In the genomic region with DNA sequence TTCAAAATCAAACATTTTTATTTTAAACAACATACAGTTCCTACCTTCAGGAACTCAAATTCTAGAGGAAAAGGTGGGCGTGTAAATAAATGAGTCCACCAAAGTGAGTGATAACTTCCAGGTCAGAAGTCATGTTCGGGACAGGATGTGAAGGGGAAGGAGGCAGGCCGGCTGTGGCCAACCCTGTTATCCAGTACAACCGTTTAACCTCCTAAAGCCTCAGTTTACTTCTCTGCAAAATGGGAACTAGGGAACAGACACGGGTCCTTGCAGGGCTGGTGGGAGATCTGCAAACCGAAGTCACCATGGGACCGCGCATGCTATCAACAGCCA, we compare ENCODE assay signal across 8 cellular contexts. TPM values are rescaled to one million over a fixed set of nuclear protein-coding genes. Genes with fewer than 3 reads are reported as not detected.
DNase-seq lines count a peak whose midpoint lies in the region; ATAC-seq, FAIRE-seq and TF ChIP-seq lines count a peak whose summit lies in the region.

No MANE protein-coding gene starts in this region.

- peaks cover 10% of the 10 kb centered on the region for H3K36me3 Mint-ChIP-seq in stimulated activated memory B cell treated with anti-CD40 and anti-IgM and Interleukin-4, amounts not matched to agents 10 μg/mL and 1 μg/mL and 100 μg/mL, for 72 hours

- H3K27ac ChIP-seq in BLaER1: peak overlapping the region; percentile 85
- H3K27ac ChIP-seq in OCI-LY1 (ENCODE audit: low read depth, low read length, poor library complexity, severe bottlenecking): peak overlapping the region; percentile 66
- H3K27ac ChIP-seq in GM12878 (ENCODE audit: control insufficient read depth, insufficient read depth): peak overlapping the region; percentile 82
- no peak overlapping the region for H3K27ac ChIP-seq in kidney (ENCODE audit: low read depth in 2 of 2, low read length in 2 of 2)

- H3K9me3 Mint-ChIP-seq in stimulated activated memory B cell treated with anti-CD40 and anti-IgM and Interleukin-4, amounts not matched to agents 10 μg/mL and 1 μg/mL and 100 μg/mL, for 72 hours: peaks cover 3% of the 10 kb centered on the region

- H3K4me3 Mint-ChIP-seq in stimulated activated memory B cell treated with anti-CD40 and anti-IgM and Interleukin-4, amounts not matched to agents 10 μg/mL and 1 μg/mL and 100 μg/mL, for 72 hours: peak overlapping the region; percentile 91

- 0 out of 4 replicates have a peak, but pooled peaks of 1 of the 2 experiments have one; percentile 20 for TF ChIP-seq EP300 in GM12878 (IDR thresholded peaks at IDR 0.05; ENCODE audit: borderline replicate concordance in 1 of 2, control insufficient read depth in 1 of 2, low read depth in 2 of 2, low read length in 2 of 2)

- H3K4me1 ChIP-seq in BLaER1: peaks cover 45% of the 10 kb centered on the region
- peaks cover 42% of the 10 kb centered on the region for H3K4me1 ChIP-seq in OCI-LY1 (ENCODE audit: insufficient read depth, low read length, severe bottlenecking)
- H3K4me1 ChIP-seq in GM12878 (ENCODE audit: control insufficient read depth, insufficient read depth, low read length): peaks cover 11% of the 10 kb centered on the region
- peaks cover 20 to 24% of the 10 kb centered on the region in 2 donors for H3K4me1 ChIP-seq in kidney (ENCODE audit: control insufficient read depth in 1 of 2, insufficient read depth in 1 of 2, low read depth in 1 of 2, low read length in 2 of 2)

- TF ChIP-seq CTCF in OCI-LY1 (IDR thresholded peaks at IDR 0.05; ENCODE audit: low read length) (no peak), GM12878 (IDR thresholded peaks at IDR 0.05 in 2 of 3, conservative IDR thresholded peaks at IDR 0.05 in 1 of 3; ENCODE audit: control insufficient read depth in 2 of 3, extremely low read depth in 1 of 3, insufficient read depth in 1 of 3, low read depth in 3 of 3, low read length in 3 of 3) (no peak), kidney (IDR thresholded peaks at IDR 0.05; ENCODE audit: borderline replicate concordance, extremely low read depth, insufficient read depth) (no peak)

- POLR2A ChIA-PET in GM12878 (lab: Charles Lee): interaction anchor here (0.5 to 1.0 kb wide), 3 partner anchors 181 to 378 kb away, joined by 3 read pairs; partner anchors contain the start of gene RNASEH1

- H2AFZ ChIP-seq in OCI-LY1 (ENCODE audit: low read length) (no peak overlapping the region), GM12878 (ENCODE audit: control insufficient read depth, low read depth, low read length) (peak overlapping the region; percentile 69)

- TF ChIP-seq RAD21 in GM12878 (IDR thresholded peaks at IDR 0.05; ENCODE audit: insufficient read depth, low read depth, low read length): no peak

- H3K4me3 ChIP-seq in BLaER1 (peak overlapping the region; percentile 85), OCI-LY1 (ENCODE audit: low read depth, low read length, poor library complexity, severe bottlenecking) (peak overlapping the region; percentile 84), GM12878 (peak overlapping the region; percentile 69), kidney (ENCODE audit: low read length in 2 of 2) (peak overlapping the region; percentile 83 to 93)

- no peaks in the 10 kb centered on the region for H3F3A ChIP-seq in OCI-LY1 (ENCODE audit: insufficient read depth, low read length)

- peak overlapping the region; percentile 95 for H3K4me2 ChIP-seq in BLaER1
- H3K4me2 ChIP-seq in OCI-LY1 (ENCODE audit: low read length): peak overlapping the region; percentile 85
- H3K4me2 ChIP-seq in GM12878 (ENCODE audit: control insufficient read depth, insufficient read depth): peak overlapping the region; percentile 83

- CTCF ChIA-PET in GM12878 (lab: Yijun Ruan, JAX): interaction anchor here (0.8 to 4.6 kb wide), 3 partner anchors 46 to 274 kb away, joined by 3 to 21 read pairs (median 6); no protein-coding TSS in a partner anchor

- TF ChIP-seq POLR2A in GM12878 (IDR thresholded peaks at IDR 0.05; ENCODE audit: low read depth, low read length): no peak

- 1% methylated on average over 8 of the region's 8 CpGs for whole genome bisulfite sequencing in GM12878 (ENCODE audit: insufficient coverage, insufficient replicate concordance, low lambda C conversion rate, missing lambda C conversion rate)

- H3K27me3 ChIP-seq in BLaER1: no peaks in the 10 kb centered on the region
- no peaks in the 10 kb centered on the region for H3K27me3 ChIP-seq in OCI-LY1 (ENCODE audit: insufficient read depth, low read length)
- H3K27me3 ChIP-seq in GM12878 (replicated peaks in 1 of 2; ENCODE audit: control insufficient read depth in 2 of 2, insufficient read depth in 2 of 2, low read length in 1 of 2): no peaks in the 10 kb centered on the region

- no peaks in the 10 kb centered on the region for H3K9me2 ChIP-seq in OCI-LY1 (ENCODE audit: low read depth, low read length)

- TSS peak; percentile 83 for BruUV-seq in GM12878 (replicated peaks; lab: Mats Ljungman, UMichigan)

- peak overlapping the region; percentile 99 for H3K27ac Mint-ChIP-seq in stimulated activated memory B cell treated with anti-CD40 and anti-IgM and Interleukin-4, amounts not matched to agents 10 μg/mL and 1 μg/mL and 100 μg/mL, for 72 hours

- DNase-seq in GM12878 (ENCODE audit: low read depth, low spot score): peak; percentile 19
- no peak for DNase-seq in kidney
- DNase-seq in activated CD8-positive, alpha-beta memory T cell treated with anti-CD3 and anti-CD28 coated beads, Interleukin-2, amount 50 U/mL, for 48 hours: no peak

- SMC1A ChIA-PET in GM12878 (lab: Charles Lee; ENCODE audit: uncharacterized antibody, unreplicated experiment): interaction anchor here (1.0 to 1.1 kb wide), 3 partner anchors 26 to 75 kb away, joined by 3 read pairs; no protein-coding TSS in a partner anchor

- H3K9ac ChIP-seq in BLaER1 (peak overlapping the region; percentile 82), OCI-LY1 (ENCODE audit: low read length) (peak overlapping the region; percentile 84), GM12878 (ENCODE audit: control insufficient read depth, insufficient read depth, low read length) (peak overlapping the region; percentile 89), kidney (ENCODE audit: low read length in 2 of 2) (peak overlapping the region; percentile 6 to 79)

- peak; percentile 3 for ATAC-seq in GM18873 (IDR thresholded peaks at IDR 0.05; ENCODE audit: low FRiP score, unreplicated experiment)
- ATAC-seq in HG03095 (IDR thresholded peaks at IDR 0.05; ENCODE audit: unreplicated experiment): peak; percentile 13
- ATAC-seq in GM12878: peak; percentile 53
- ATAC-seq in stimulated activated memory B cell treated with anti-CD40 and anti-IgM and Interleukin-4, amounts not matched to agents 10 μg/mL and 1 μg/mL and 100 μg/mL, for 72 hours: peak; percentile 45

- H3K9me3 ChIP-seq in BLaER1 (no peaks in the 10 kb centered on the region), OCI-LY1 (ENCODE audit: low read length) (no peaks in the 10 kb centered on the region), GM12878 (replicated peaks; ENCODE audit: control insufficient read depth, insufficient read depth, low read length) (no peaks in the 10 kb centered on the region), kidney (ENCODE audit: control insufficient read depth in 1 of 2, low read length in 2 of 2) (no peaks in the 10 kb centered on the region)

- no peaks in the 10 kb centered on the region for H3K27me3 Mint-ChIP-seq in stimulated activated memory B cell treated with anti-CD40 and anti-IgM and Interleukin-4, amounts not matched to agents 10 μg/mL and 1 μg/mL and 100 μg/mL, for 72 hours

- H3K79me2 ChIP-seq in OCI-LY1 (ENCODE audit: insufficient read depth, low read length): peaks cover 35% of the 10 kb centered on the region
- peaks cover 34% of the 10 kb centered on the region for H3K79me2 ChIP-seq in GM12878 (ENCODE audit: control insufficient read depth, insufficient read depth, low read length)

- in situ Hi-C loops in GM12878 (cut with MboI): no loop called here

- RAD21 ChIA-PET in GM12878 (lab: Charles Lee; ENCODE audit: unreplicated experiment): interaction anchor here (2.3 kb wide), 1 partner anchor 275 kb away, joined by 9 read pairs; no protein-coding TSS in a partner anchor

- peaks cover 50% of the 10 kb centered on the region for H3K4me1 Mint-ChIP-seq in stimulated activated memory B cell treated with anti-CD40 and anti-IgM and Interleukin-4, amounts not matched to agents 10 μg/mL and 1 μg/mL and 100 μg/mL, for 72 hours

- no peaks in the 10 kb centered on the region for H4K20me1 ChIP-seq in BLaER1
- no peaks in the 10 kb centered on the region for H4K20me1 ChIP-seq in OCI-LY1 (ENCODE audit: insufficient read depth, low read length)
- no peaks in the 10 kb centered on the region for H4K20me1 ChIP-seq in GM12878 (ENCODE audit: control insufficient read depth, insufficient read depth)

- peaks cover 9% of the 10 kb centered on the region for H3K36me3 ChIP-seq in BLaER1
- peaks cover 19% of the 10 kb centered on the region for H3K36me3 ChIP-seq in OCI-LY1 (ENCODE audit: insufficient read depth, low read length)
- H3K36me3 ChIP-seq in GM12878 (ENCODE audit: control insufficient read depth in 2 of 2, insufficient read depth in 2 of 2, low read length in 1 of 2): no peaks in the 10 kb centered on the region
- no peaks in the 10 kb centered on the region for H3K36me3 ChIP-seq in kidney (ENCODE audit: control insufficient read depth in 1 of 2, insufficient read depth in 2 of 2, low read length in 2 of 2)

- intact Hi-C loops in GM12878 (cut with micrococcal nuclease; ENCODE audit: unreplicated experiment): loop anchor here (1.0 to 5.0 kb wide), 2 partner anchors 181 to 200 kb away; partner anchors contain the start of genes RNASEH1 and RPS7
- intact Hi-C loops in kidney (cut with DNase I): no loop called here

- FAIRE-seq in GM12878 (lab: Jason Lieb, UNC) (peak; percentile 61), kidney (lab: Jason Lieb, UNC) (no peak)

RNA-seq across cellular contexts. Expression of gene EIPR1, which starts 0.4 kb away (rescaled TPM):
- total RNA-seq in GM12878 (2013; cell fraction: nucleolus; rRNA removed): 59.2 and 63.8 TPM in 2 replicates
- total RNA-seq in GM12878 (2014; rRNA removed): 49.3 and 50.3 TPM in 2 replicates
- 29.7 and 34.5 TPM in 2 replicates for total RNA-seq in GM12878 (2014; rRNA removed; fragmentation: Illumina TruSeq; extraction: Trizol)
- total RNA-seq in GM12878 (2021): 39.0 and 43.4 TPM in 2 replicates
- polyA plus RNA-seq in GM12878 (2011; ENCODE audit: low read depth): 13.9 TPM
- polyA plus RNA-seq in GM12878 (2011; rRNA removed): 40.5 and 61.2 TPM in 2 replicates
- polyA plus RNA-seq in GM12878 (2011; cell fraction: cytosol; rRNA removed): 78.9 and 84.0 TPM in 2 replicates
- polyA plus RNA-seq in GM12878 (2011; cell fraction: nucleus; rRNA removed): 55.0 and 55.5 TPM in 2 replicates
- polyA plus RNA-seq in GM12878 (2012): 26.1 and 30.8 TPM in 2 replicates
- polyA plus RNA-seq in GM12878 (2014; fragmentation: Illumina TruSeq; extraction: Trizol): 22.3 and 34.9 TPM in 2 replicates
- 10 to 100 TPM; 23.6 to 24.0 TPM for polyA plus RNA-seq in GM12878 (2014; fragmentation: Nextera tagmentation; extraction: Ambion mirVana)
- 43.6 and 48.9 TPM in 2 replicates for polyA plus RNA-seq in GM12878 (2014; rRNA removed)
- 10 to 100 TPM; 41.1 to 49.1 TPM for polyA plus RNA-seq in GM12878 (2016; fragmentation: Nextera tagmentation; extraction: Ambion mirVana)
- 42.5 and 77.0 TPM in 2 replicates for polyA minus RNA-seq in GM12878 (2011; rRNA and poly(A)+ RNA removed)
- polyA minus RNA-seq in GM12878 (2011; cell fraction: cytosol; rRNA and poly(A)+ RNA removed): 21.8 and 27.0 TPM in 2 replicates
- 21.3 and 39.5 TPM in 2 replicates for polyA minus RNA-seq in GM12878 (2011; cell fraction: nucleus; rRNA and poly(A)+ RNA removed)
- 28.2 TPM for total RNA-seq in kidney
- polyA plus RNA-seq in kidney (ENCODE audit: insufficient read depth, low read depth, low replicate concordance): 37.8 TPM

RNA-seq across cellular contexts. Expression of gene TRAPPC12, which starts 2.2 kb away (rescaled TPM):
- 425 and 429 TPM in 2 replicates for total RNA-seq in GM12878 (2013; cell fraction: nucleolus; rRNA removed)
- total RNA-seq in GM12878 (2014; rRNA removed): 38.8 and 48.0 TPM in 2 replicates
- 33.9 and 35.9 TPM in 2 replicates for total RNA-seq in GM12878 (2014; rRNA removed; fragmentation: Illumina TruSeq; extraction: Trizol)
- total RNA-seq in GM12878 (2021): 63.2 and 77.1 TPM in 2 replicates
- polyA plus RNA-seq in GM12878 (2011; ENCODE audit: low read depth): 44.7 TPM
- 22.3 and 46.4 TPM in 2 replicates for polyA plus RNA-seq in GM12878 (2011; rRNA removed)
- polyA plus RNA-seq in GM12878 (2011; cell fraction: cytosol; rRNA removed): 19.8 and 23.8 TPM in 2 replicates
- 174 and 205 TPM in 2 replicates for polyA plus RNA-seq in GM12878 (2011; cell fraction: nucleus; rRNA removed)
- 40.4 and 56.2 TPM in 2 replicates for polyA plus RNA-seq in GM12878 (2012)
- 17.2 and 38.1 TPM in 2 replicates for polyA plus RNA-seq in GM12878 (2014; fragmentation: Illumina TruSeq; extraction: Trizol)
- 10 to 100 TPM in 1 of 2 experiments, 1 to 10 TPM in 1; 8.6 to 22.9 TPM for polyA plus RNA-seq in GM12878 (2014; fragmentation: Nextera tagmentation; extraction: Ambion mirVana)
- 39.4 and 57.5 TPM in 2 replicates for polyA plus RNA-seq in GM12878 (2014; rRNA removed)
- 10 to 100 TPM; 30.2 to 36.7 TPM for polyA plus RNA-seq in GM12878 (2016; fragmentation: Nextera tagmentation; extraction: Ambion mirVana)
- polyA minus RNA-seq in GM12878 (2011; rRNA and poly(A)+ RNA removed): 46.2 and 66.6 TPM in 2 replicates
- polyA minus RNA-seq in GM12878 (2011; cell fraction: cytosol; rRNA and poly(A)+ RNA removed): 19.8 and 27.6 TPM in 2 replicates
- 68.5 and 127 TPM in 2 replicates for polyA minus RNA-seq in GM12878 (2011; cell fraction: nucleus; rRNA and poly(A)+ RNA removed)
- 104 TPM for total RNA-seq in kidney
- polyA plus RNA-seq in kidney (ENCODE audit: insufficient read depth, low read depth, low replicate concordance): 81.6 TPM

Comparison
In these comparisons a context has a peak if more than half of its experiments do, and no peak if none do; other contexts are left out.
1. H3K27ac ChIP-seq: peak in BLaER1 (single experiment), OCI-LY1 (single experiment) and GM12878 (single experiment); none in kidney (0 of 2).
2. ATAC-seq: peak in every context shown above with its lines; median percentile 53 in GM12878; 45 in stimulated activated memory B cell treated with anti-CD40 and anti-IgM and Interleukin-4, amounts not matched to agents 10 μg/mL and 1 μg/mL and 100 μg/mL, for 72 hours; 13 in HG03095; 3 in GM18873.
3. Peak in every context shown above with its lines, with median percentiles within 50 percentile points of each other: H3K4me2 ChIP-seq, H3K4me3 ChIP-seq and H3K9ac ChIP-seq.